In the genomic region with DNA sequence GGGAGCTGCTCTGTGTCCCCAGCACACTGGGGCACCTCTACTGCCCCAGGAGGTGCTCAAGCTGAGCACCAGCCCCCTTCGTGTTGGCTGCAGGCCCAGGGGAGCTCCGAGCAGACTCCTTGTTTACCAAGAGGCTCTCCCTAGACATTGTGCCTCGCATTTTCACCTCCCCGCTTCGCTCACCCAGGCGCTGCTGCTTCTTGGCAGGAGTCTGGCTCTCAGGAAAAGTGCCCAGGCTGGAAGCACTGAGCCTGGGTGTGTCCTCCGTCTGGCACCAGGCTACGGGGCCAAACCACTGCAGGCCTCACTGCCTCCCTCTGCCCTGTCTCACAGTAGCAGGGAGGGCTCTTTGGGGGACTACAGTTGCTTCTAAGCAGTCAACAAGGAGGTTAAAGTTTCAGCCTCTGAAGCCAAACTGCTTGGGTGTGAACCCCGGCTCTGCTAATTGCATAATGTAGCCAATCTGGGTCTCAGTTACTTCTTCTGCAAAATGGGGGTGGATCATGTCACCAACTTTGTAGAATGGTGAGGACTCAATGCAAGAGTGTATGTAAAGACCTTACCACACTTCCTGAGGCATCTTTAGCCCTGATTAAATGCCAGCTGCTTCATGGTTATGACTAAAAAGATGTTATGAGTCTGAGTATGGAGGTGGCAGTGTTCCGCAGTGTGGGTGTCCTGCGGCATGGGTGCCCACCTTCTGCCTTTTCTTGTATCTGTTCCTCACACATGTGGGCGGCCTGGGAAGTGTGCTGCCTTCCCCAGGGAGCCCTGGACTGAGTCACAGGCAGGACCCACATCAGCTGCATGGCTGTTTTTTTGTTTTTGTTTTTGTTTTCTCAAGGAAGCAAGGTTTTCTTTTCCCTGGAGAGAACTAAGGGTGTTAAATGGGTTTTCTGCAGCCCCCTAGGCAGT, we compare ENCODE assay signal across 14 cellular contexts.
DNase-seq lines count a peak whose midpoint lies in the region; ATAC-seq and TF ChIP-seq lines count a peak whose summit lies in the region.
"Had no signal": no experiment of that assay in that cellular context is flagged by ENCODE, and none has a peak within 500 bp of the region (broad histone marks: within the 10 kb centered on the region; RNA-seq: fewer than 3 reads in every experiment).

No MANE protein-coding gene starts in this region.

- H3K4me3 Mint-ChIP-seq in brain: no peak overlapping the region
- H3K4me3 Mint-ChIP-seq: CD8-positive, alpha-beta T cell; neural crest cell had no signal

- H3K27me3 ChIP-seq in MG63: no peaks in the 10 kb centered on the region
- no peaks in the 10 kb centered on the region for H3K27me3 ChIP-seq in subcutaneous abdominal adipose tissue (ENCODE audit: control insufficient read depth in 5 of 5, insufficient read depth in 4 of 5, low read length in 5 of 5)
- H3K27me3 ChIP-seq: suprapubic skin had no signal

- H3K9ac ChIP-seq in subcutaneous abdominal adipose tissue (ENCODE audit: low read length in 5 of 5): peak overlapping the region in 1 of 5 donors; percentile 12

- peaks cover 27% of the 10 kb centered on the region for H3K4me1 Mint-ChIP-seq in brain
- H3K4me1 Mint-ChIP-seq: neural crest cell had no signal

- H3K4me1 ChIP-seq in subcutaneous abdominal adipose tissue (ENCODE audit: control insufficient read depth in 5 of 5, insufficient read depth in 5 of 5, low read length in 5 of 5): peaks cover 11 to 35% (median 26%) of the 10 kb centered on the region in 5 donors

- no peaks in the 10 kb centered on the region for H3K9me3 Mint-ChIP-seq in brain
- H3K9me3 Mint-ChIP-seq: CD8-positive, alpha-beta T cell; neural crest cell had no signal

- ATAC-seq in GM21723 (IDR thresholded peaks at IDR 0.05; ENCODE audit: unreplicated experiment): no peak
- ATAC-seq: CD8-positive, alpha-beta T cell had no signal

- H3K4me3 ChIP-seq in MG63: no peak overlapping the region
- H3K4me3 ChIP-seq in subcutaneous abdominal adipose tissue (ENCODE audit: low read depth in 1 of 5, low read length in 5 of 5): no peak overlapping the region
- H3K4me3 ChIP-seq: suprapubic skin had no signal

- H3K36me3 ChIP-seq in MG63: no peaks in the 10 kb centered on the region
- no peaks in the 10 kb centered on the region for H3K36me3 ChIP-seq in subcutaneous abdominal adipose tissue (ENCODE audit: control insufficient read depth in 5 of 5, insufficient read depth in 5 of 5, low read length in 5 of 5)
- H3K36me3 ChIP-seq: suprapubic skin had no signal

- no peak for TF ChIP-seq CTCF in brain (conservative IDR thresholded peaks at IDR 0.05)

- no peaks in the 10 kb centered on the region for H3K9me3 ChIP-seq in MG63
- H3K9me3 ChIP-seq in subcutaneous abdominal adipose tissue (ENCODE audit: control insufficient read depth in 5 of 5, low read length in 5 of 5): no peaks in the 10 kb centered on the region
- H3K9me3 ChIP-seq: suprapubic skin had no signal

- peak overlapping the region; percentile 38 for H3K27ac ChIP-seq in subcutaneous abdominal adipose tissue (ENCODE audit: low read depth, low read length)
- H3K27ac ChIP-seq: suprapubic skin had no signal

- H3K27ac Mint-ChIP-seq in brain: peak overlapping the region in 4 of 5 experiments; percentile 28 to 87 (median 48)
- H3K27ac Mint-ChIP-seq: CD8-positive, alpha-beta T cell had no signal

- peak; percentile 94 for DNase-seq in MG63
- peak; percentile 32 for DNase-seq in kidney glomerular epithelial cell (lab: John Stamatoyannopoulos, UW)
- no peak for DNase-seq in NCI-H774 (lab: John Stamatoyannopoulos, UW)
- DNase-seq in NCI-H226: no peak
- no peak for DNase-seq in AML-193 (lab: John Stamatoyannopoulos, UW)
- DNase-seq: CD8-positive, alpha-beta T cell; Kasumi-1; stimulated activated CD4-positive, alpha-beta T cell treated with anti-CD3 and anti-CD28 coated beads, Interleukin-2, amount 100 ng/mL, for 48 hours; T1000 had no signal

- H3K27me3 Mint-ChIP-seq in brain: no peaks in the 10 kb centered on the region

- no peaks in the 10 kb centered on the region for H3K36me3 Mint-ChIP-seq in brain
- H3K36me3 Mint-ChIP-seq: CD8-positive, alpha-beta T cell had no signal

Comparison
In these comparisons a context has a peak if more than half of its experiments do, and no peak if none do; other contexts are left out.
1. DNase-seq: peak in MG63 (single experiment) and kidney glomerular epithelial cell (single experiment); none in NCI-H774 (single experiment), NCI-H226 (single experiment) and AML-193 (0 of 2).